8 cellular contexts compared by ENCODE assay signal in the genomic region with DNA sequence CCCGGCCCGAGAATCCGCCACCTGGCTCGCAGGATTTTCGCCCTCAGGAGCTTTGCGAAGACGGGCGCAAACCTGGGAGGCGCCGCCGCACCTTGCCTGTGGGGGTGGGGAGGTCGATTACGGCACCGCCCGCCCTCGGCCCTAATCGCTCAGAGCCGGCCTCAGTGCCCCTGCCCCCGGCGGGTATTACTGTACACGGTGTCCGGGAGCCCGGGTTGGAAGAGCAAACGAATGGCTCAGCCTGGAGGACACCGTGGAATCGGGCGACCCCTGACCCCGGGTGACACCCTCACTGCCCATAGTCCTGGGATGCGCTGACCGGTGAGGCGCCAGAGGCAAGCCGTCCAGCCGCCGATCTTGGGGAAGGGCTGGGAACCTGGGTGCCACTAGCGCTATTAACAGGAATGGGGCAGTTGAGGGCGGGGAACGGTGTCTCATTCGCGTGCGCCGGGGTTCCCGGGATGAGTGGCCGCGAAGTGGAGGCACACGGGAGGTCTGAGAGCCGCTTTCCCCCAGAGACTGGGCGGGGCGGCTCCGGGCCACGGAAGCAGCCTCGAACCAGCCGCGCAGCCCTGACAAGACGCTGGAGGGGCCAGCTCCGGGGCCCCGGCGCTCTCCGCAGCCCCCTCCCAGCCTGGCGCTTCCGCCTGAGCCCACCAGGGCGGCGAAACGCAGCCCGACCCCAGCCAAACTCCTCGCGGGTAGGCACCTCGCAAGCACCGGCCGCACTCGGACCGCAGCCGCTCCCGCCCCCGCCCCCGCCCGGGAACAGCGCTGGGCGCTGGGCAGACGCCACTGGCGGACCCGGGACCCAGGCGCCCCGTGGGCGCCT.
DNase-seq lines count a peak whose midpoint lies in the region; ATAC-seq and TF ChIP-seq lines count a peak whose summit lies in the region.

No MANE protein-coding gene starts in this region.

- H3K4me3 ChIP-seq in NT2/D1 (ENCODE audit: insufficient read length, low read depth) (peak overlapping the region; percentile 60), endodermal cell (ENCODE audit: low read length) (peak overlapping the region; percentile 71), gastrocnemius medialis (peak overlapping the region; percentile 53 to 85 (median 56))

- in situ Hi-C loops in gastrocnemius medialis (cut with MboI; ENCODE audit: low sequenced_read_pairs in 4 of 4): no loop called here

- H3K36me3 Mint-ChIP-seq in endodermal cell (ENCODE audit: low read depth): no peaks in the 10 kb centered on the region

- H3K27me3 Mint-ChIP-seq in endodermal cell (ENCODE audit: insufficient read depth): peaks cover 89% of the 10 kb centered on the region

- peak overlapping the region; percentile 55 for H3K4me3 Mint-ChIP-seq in endodermal cell

- DNase-seq in activated CD4-positive, alpha-beta T cell treated with anti-CD3 and anti-CD28 coated beads for 48 hours: peak; percentile 32
- no peak for DNase-seq in activated CD4-positive, alpha-beta T cell treated with anti-CD3 and anti-CD28 coated beads, Interleukin-2, amount 50 U/mL, for 1 hour
- no peak for DNase-seq in NT2/D1 (ENCODE audit: low read depth, low spot score)
- peak; percentile 77 for DNase-seq in endodermal cell
- no peak for DNase-seq in gastrocnemius medialis
- no peak for DNase-seq in NCI-H2196 treated with DMSO at 0.1 percent for 48 hours (lab: John Stamatoyannopoulos, UW; ENCODE audit: unreplicated experiment)
- no peak for DNase-seq in foreskin melanocyte

- H3K27ac ChIP-seq in endodermal cell (ENCODE audit: low read depth, low read length): no peak overlapping the region
- no peak overlapping the region for H3K27ac ChIP-seq in gastrocnemius medialis

- ATAC-seq in gastrocnemius medialis (no peak), GM21825 (IDR thresholded peaks at IDR 0.05; ENCODE audit: unreplicated experiment) (no peak)

- no peak for TF ChIP-seq POLR2A in gastrocnemius medialis (IDR thresholded peaks at IDR 0.05)

- H3K36me3 ChIP-seq in NT2/D1 (ENCODE audit: insufficient read depth, insufficient read length, low read length): no peaks in the 10 kb centered on the region
- H3K36me3 ChIP-seq in endodermal cell (ENCODE audit: control insufficient read depth, insufficient read depth, low read length): no peaks in the 10 kb centered on the region
- H3K36me3 ChIP-seq in gastrocnemius medialis: no peaks in the 10 kb centered on the region

- peaks cover 21% of the 10 kb centered on the region for H3K4me1 Mint-ChIP-seq in endodermal cell

- intact Hi-C loops in gastrocnemius medialis (cut with DNase I; ENCODE audit: low total_unique reads): no loop called here

- H3K27ac Mint-ChIP-seq in endodermal cell: no peak overlapping the region

- H3K9ac ChIP-seq in NT2/D1 (ENCODE audit: insufficient read length, low read depth) (peak overlapping the region; percentile 67), endodermal cell (ENCODE audit: extremely low read depth, low read length, poor library complexity, severe bottlenecking) (no peak overlapping the region)

- TF ChIP-seq CTCF in endodermal cell (conservative IDR thresholded peaks at IDR 0.05) (peak; percentile 68), gastrocnemius medialis (IDR thresholded peaks at IDR 0.05 in 4 of 5, conservative IDR thresholded peaks at IDR 0.05 in 1 of 5) (no peak)

- H3K27me3 ChIP-seq in NT2/D1 (ENCODE audit: insufficient read depth, insufficient read length) (peaks cover 63% of the 10 kb centered on the region), endodermal cell (ENCODE audit: control insufficient read depth, insufficient read depth, low read length, poor library complexity, severe bottlenecking) (peaks cover 90% of the 10 kb centered on the region), gastrocnemius medialis (peaks cover 63 to 69% (median 66%) of the 10 kb centered on the region in 3 donors)

- H3K4me1 ChIP-seq in NT2/D1 (ENCODE audit: insufficient read depth, insufficient read length) (peaks cover 20% of the 10 kb centered on the region), endodermal cell (ENCODE audit: control insufficient read depth, insufficient read depth, low read length) (peaks cover 6% of the 10 kb centered on the region), gastrocnemius medialis (peaks cover 23 to 27% of the 10 kb centered on the region in 2 donors)

- WGBS in endodermal cell (ENCODE audit: insufficient coverage in 1 of 2, insufficient read length in 1 of 2), 2 experiments: 2 to 7% methylated on average over 3 to 84 of the region's 84 CpGs

- no peaks in the 10 kb centered on the region for H3K9me3 Mint-ChIP-seq in endodermal cell

- H3K9me3 ChIP-seq in NT2/D1 (ENCODE audit: insufficient read depth, low read length) (no peaks in the 10 kb centered on the region; the same call in 1 of the 2 replicates), endodermal cell (ENCODE audit: control insufficient read depth, low read length) (peaks cover 4% of the 10 kb centered on the region), gastrocnemius medialis (no peaks in the 10 kb centered on the region)

Comparison
In these comparisons a context has a peak if more than half of its experiments do, and no peak if none do; other contexts are left out.
1. DNase-seq: peak in activated CD4-positive, alpha-beta T cell treated with anti-CD3 and anti-CD28 coated beads for 48 hours (single experiment) and endodermal cell (single experiment); none in activated CD4-positive, alpha-beta T cell treated with anti-CD3 and anti-CD28 coated beads, Interleukin-2, amount 50 U/mL, for 1 hour (single experiment), NT2/D1 (single experiment), gastrocnemius medialis (0 of 2), NCI-H2196 treated with DMSO at 0.1 percent for 48 hours (single experiment) and foreskin melanocyte (single experiment).
2. Peak in every context shown above with its lines, with median percentiles within 50 percentile points of each other: H3K4me3 ChIP-seq.